1 cellular context compared by ENCODE assay signal in the genomic region with DNA sequence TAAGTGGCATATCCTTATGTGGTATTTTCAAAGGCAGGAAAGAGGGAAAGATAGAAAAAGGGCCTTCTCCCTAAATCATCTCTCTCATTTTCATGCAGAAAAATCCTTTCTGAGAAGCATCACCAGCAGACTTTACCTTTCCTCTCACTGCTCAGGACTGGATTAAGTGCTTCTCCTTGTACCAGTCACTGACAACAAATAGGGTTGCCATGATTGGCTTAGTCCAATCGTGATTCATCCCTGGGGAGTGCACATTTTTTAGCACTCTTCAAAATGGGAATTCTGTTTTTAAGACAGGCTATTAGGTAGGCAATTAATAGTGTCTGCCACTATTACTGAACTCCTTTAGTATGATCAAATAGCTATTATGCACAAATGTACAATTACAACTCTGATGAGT.
TF ChIP-seq lines count a peak whose summit lies in the region.

No MANE protein-coding gene starts in this region.

TF ChIP-seq in SK-N-SH treated with all-trans-retinoic acid at 6 μM for 48 hours, 23 proteins besides CTCF, POLR2A, EP300 and RAD21 (continued from another document):
- TF ChIP-seq, protein P1, sequence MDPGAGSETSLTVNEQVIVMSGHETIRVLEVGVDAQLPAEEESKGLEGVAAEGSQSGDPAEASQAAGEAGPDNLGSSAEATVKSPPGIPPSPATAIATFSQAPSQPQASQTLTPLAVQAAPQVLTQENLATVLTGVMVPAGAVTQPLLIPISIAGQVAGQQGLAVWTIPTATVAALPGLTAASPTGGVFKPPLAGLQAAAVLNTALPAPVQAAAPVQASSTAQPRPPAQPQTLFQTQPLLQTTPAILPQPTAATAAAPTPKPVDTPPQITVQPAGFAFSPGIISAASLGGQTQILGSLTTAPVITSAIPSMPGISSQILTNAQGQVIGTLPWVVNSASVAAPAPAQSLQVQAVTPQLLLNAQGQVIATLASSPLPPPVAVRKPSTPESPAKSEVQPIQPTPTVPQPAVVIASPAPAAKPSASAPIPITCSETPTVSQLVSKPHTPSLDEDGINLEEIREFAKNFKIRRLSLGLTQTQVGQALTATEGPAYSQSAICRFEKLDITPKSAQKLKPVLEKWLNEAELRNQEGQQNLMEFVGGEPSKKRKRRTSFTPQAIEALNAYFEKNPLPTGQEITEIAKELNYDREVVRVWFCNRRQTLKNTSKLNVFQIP (CRISPR knock-in tag; IDR thresholded peaks at IDR 0.05; ENCODE audit: borderline replicate concordance, low read depth), result no peak
- TF ChIP-seq TCF4 (CRISPR knock-in tag; IDR thresholded peaks at IDR 0.05; ENCODE audit: borderline replicate concordance) (no peak), ZC3H10 (CRISPR knock-in tag; IDR thresholded peaks at IDR 0.05) (no peak), ZNF70 (CRISPR knock-in tag; IDR thresholded peaks at IDR 0.05) (no peak), SNAI2 (CRISPR knock-in tag; IDR thresholded peaks at IDR 0.05) (no peak), ESRRG (CRISPR knock-in tag; IDR thresholded peaks at IDR 0.05) (no peak), BACH2 (CRISPR knock-in tag; IDR thresholded peaks at IDR 0.05; ENCODE audit: borderline replicate concordance) (no peak), CSDC2 (CRISPR knock-in tag; IDR thresholded peaks at IDR 0.05) (no peak)
